ENCODE assay signal across 1 cellular context in genomic region chr19:55598719-55599467, GRCh38.
TF ChIP-seq lines count a peak whose summit lies in the region.

No MANE protein-coding gene starts in this region.

TF ChIP-seq in K562, 482 proteins besides CTCF, POLR2A, EP300 and RAD21 (continued from another document and continues in another):
- TF ChIP-seq, protein P1, sequence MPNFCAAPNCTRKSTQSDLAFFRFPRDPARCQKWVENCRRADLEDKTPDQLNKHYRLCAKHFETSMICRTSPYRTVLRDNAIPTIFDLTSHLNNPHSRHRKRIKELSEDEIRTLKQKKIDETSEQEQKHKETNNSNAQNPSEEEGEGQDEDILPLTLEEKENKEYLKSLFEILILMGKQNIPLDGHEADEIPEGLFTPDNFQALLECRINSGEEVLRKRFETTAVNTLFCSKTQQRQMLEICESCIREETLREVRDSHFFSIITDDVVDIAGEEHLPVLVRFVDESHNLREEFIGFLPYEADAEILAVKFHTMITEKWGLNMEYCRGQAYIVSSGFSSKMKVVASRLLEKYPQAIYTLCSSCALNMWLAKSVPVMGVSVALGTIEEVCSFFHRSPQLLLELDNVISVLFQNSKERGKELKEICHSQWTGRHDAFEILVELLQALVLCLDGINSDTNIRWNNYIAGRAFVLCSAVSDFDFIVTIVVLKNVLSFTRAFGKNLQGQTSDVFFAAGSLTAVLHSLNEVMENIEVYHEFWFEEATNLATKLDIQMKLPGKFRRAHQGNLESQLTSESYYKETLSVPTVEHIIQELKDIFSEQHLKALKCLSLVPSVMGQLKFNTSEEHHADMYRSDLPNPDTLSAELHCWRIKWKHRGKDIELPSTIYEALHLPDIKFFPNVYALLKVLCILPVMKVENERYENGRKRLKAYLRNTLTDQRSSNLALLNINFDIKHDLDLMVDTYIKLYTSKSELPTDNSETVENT (CRISPR knock-in tag; IDR thresholded peaks at IDR 0.05): no peak
- TF ChIP-seq EWSR1 (IDR thresholded peaks at IDR 0.05; ENCODE audit: borderline replicate concordance, low read depth, partially characterized antibody) (no peak), ZNF174 (CRISPR knock-in tag; IDR thresholded peaks at IDR 0.05) (no peak), TCF7L2 (IDR thresholded peaks at IDR 0.05; ENCODE audit: low read depth, low read length) (peak; percentile 56; the same call in 1 of the 2 replicates), ZNF445 (CRISPR knock-in tag; IDR thresholded peaks at IDR 0.05; ENCODE audit: low read depth) (no peak), ESRRB (CRISPR knock-in tag; IDR thresholded peaks at IDR 0.05; ENCODE audit: borderline replicate concordance) (no peak), KLF10 (CRISPR knock-in tag; IDR thresholded peaks at IDR 0.05) (no peak), HDAC3 (IDR thresholded peaks at IDR 0.05; ENCODE audit: borderline replicate concordance, partially characterized antibody) (no peak), ZFX (CRISPR knock-in tag; IDR thresholded peaks at IDR 0.05) (peak; percentile 94), SIN3A (IDR thresholded peaks at IDR 0.05; ENCODE audit: borderline replicate concordance in 2 of 2, control insufficient read depth in 1 of 2, low read depth in 2 of 2, low read length in 2 of 2) (no peak), C11orf30 (IDR thresholded peaks at IDR 0.05; ENCODE audit: low read depth) (no peak), MAFK (IDR thresholded peaks at IDR 0.05; ENCODE audit: low read length) (no peak), E2F6 (IDR thresholded peaks at IDR 0.05; ENCODE audit: borderline replicate concordance in 1 of 2, extremely low read depth in 1 of 2, insufficient read depth in 1 of 2, insufficient read length in 1 of 2, low read depth in 1 of 2, low read length in 1 of 2, poor library complexity in 1 of 2, severe bottlenecking in 1 of 2) (peak in 1 of 2 experiments; percentile 16), SMARCC2 (IDR thresholded peaks at IDR 0.05; ENCODE audit: low read depth) (no peak), TEAD2 (tag; IDR thresholded peaks at IDR 0.05) (no peak), FIP1L1 (IDR thresholded peaks at IDR 0.05; ENCODE audit: low read depth, low read length, poor library complexity, severe bottlenecking) (peak; percentile 39), ILK (tag; IDR thresholded peaks at IDR 0.05; ENCODE audit: borderline replicate concordance, low read depth) (no peak), CCAR2 (IDR thresholded peaks at IDR 0.05; ENCODE audit: low read depth, low read length) (no peak), ZNF184 (CRISPR knock-in tag; IDR thresholded peaks at IDR 0.05) (no peak), FOXJ3 (CRISPR knock-in tag; IDR thresholded peaks at IDR 0.05) (no peak), SRSF9 (IDR thresholded peaks at IDR 0.05; ENCODE audit: borderline replicate concordance, low read depth, low read length) (no peak), ZNF239 (CRISPR knock-in tag; IDR thresholded peaks at IDR 0.05) (no peak), MYNN (IDR thresholded peaks at IDR 0.05) (no peak), MYNN (CRISPR knock-in tag; IDR thresholded peaks at IDR 0.05) (no peak), SPI1 (IDR thresholded peaks at IDR 0.05; ENCODE audit: borderline replicate concordance, low read depth, low read length) (peak; percentile 53; the same call in 1 of the 2 replicates), TAF7 (tag; IDR thresholded peaks at IDR 0.05) (peak; percentile 82), DNMT1 (IDR thresholded peaks at IDR 0.05) (no peak), KAT2B (IDR thresholded peaks at IDR 0.05; ENCODE audit: low read depth, low read length) (no peak), DPF2 (IDR thresholded peaks at IDR 0.05) (no peak), HOMEZ (CRISPR knock-in tag; IDR thresholded peaks at IDR 0.05) (no peak), ATF6 (CRISPR knock-in tag; IDR thresholded peaks at IDR 0.05) (no peak), KHSRP (IDR thresholded peaks at IDR 0.05) (no peak), ZNF785 (CRISPR knock-in tag; IDR thresholded peaks at IDR 0.05) (no peak), VEZF1 (CRISPR knock-in tag; IDR thresholded peaks at IDR 0.05) (peak; percentile 97; the same call in 1 of the 2 replicates), CBX1 (IDR thresholded peaks at IDR 0.05; ENCODE audit: low read depth) (no peak), YY1 (IDR thresholded peaks at IDR 0.05; ENCODE audit: borderline replicate concordance in 1 of 3, control insufficient read depth in 1 of 3, extremely low read depth in 1 of 3, insufficient read depth in 3 of 3, insufficient read length in 1 of 3, insufficient replicate concordance in 2 of 3, low read depth in 1 of 3, low read length in 2 of 3) (no peak), EHMT2 (IDR thresholded peaks at IDR 0.05) (peak; percentile 42; the same call in 1 of the 2 replicates), MAZ (CRISPR knock-in tag; conservative IDR thresholded peaks at IDR 0.05 in 1 of 2, IDR thresholded peaks at IDR 0.05 in 1 of 2) (peak; percentile 95 to 97), LARP7 (IDR thresholded peaks at IDR 0.05) (peak; percentile 86), HNRNPUL1 (IDR thresholded peaks at IDR 0.05; ENCODE audit: low read length) (no peak), CSDE1 (IDR thresholded peaks at IDR 0.05) (no peak), CHD1 (IDR thresholded peaks at IDR 0.05; ENCODE audit: low read length) (peak; percentile 68), POLR3G (IDR thresholded peaks at IDR 0.05; ENCODE audit: extremely low read depth, insufficient read length, insufficient replicate concordance) (no peak), ZNF212 (CRISPR knock-in tag; IDR thresholded peaks at IDR 0.05) (no peak), NRF1 (conservative IDR thresholded peaks at IDR 0.05 in 1 of 2, IDR thresholded peaks at IDR 0.05 in 1 of 2) (peak; percentile 73 to 78), ZNF57 (CRISPR knock-in tag; IDR thresholded peaks at IDR 0.05) (peak; percentile 48; the same call in 1 of the 2 replicates)
- TF ChIP-seq, protein P2, sequence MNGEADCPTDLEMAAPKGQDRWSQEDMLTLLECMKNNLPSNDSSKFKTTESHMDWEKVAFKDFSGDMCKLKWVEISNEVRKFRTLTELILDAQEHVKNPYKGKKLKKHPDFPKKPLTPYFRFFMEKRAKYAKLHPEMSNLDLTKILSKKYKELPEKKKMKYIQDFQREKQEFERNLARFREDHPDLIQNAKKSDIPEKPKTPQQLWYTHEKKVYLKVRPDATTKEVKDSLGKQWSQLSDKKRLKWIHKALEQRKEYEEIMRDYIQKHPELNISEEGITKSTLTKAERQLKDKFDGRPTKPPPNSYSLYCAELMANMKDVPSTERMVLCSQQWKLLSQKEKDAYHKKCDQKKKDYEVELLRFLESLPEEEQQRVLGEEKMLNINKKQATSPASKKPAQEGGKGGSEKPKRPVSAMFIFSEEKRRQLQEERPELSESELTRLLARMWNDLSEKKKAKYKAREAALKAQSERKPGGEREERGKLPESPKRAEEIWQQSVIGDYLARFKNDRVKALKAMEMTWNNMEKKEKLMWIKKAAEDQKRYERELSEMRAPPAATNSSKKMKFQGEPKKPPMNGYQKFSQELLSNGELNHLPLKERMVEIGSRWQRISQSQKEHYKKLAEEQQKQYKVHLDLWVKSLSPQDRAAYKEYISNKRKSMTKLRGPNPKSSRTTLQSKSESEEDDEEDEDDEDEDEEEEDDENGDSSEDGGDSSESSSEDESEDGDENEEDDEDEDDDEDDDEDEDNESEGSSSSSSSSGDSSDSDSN (IDR thresholded peaks at IDR 0.05; ENCODE audit: borderline replicate concordance in 1 of 2, low read depth in 2 of 2, low read length in 2 of 2): no peak
- TF ChIP-seq, protein P3, sequence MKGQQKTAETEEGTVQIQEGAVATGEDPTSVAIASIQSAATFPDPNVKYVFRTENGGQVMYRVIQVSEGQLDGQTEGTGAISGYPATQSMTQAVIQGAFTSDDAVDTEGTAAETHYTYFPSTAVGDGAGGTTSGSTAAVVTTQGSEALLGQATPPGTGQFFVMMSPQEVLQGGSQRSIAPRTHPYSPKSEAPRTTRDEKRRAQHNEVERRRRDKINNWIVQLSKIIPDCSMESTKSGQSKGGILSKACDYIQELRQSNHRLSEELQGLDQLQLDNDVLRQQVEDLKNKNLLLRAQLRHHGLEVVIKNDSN (CRISPR knock-in tag; IDR thresholded peaks at IDR 0.05): no peak
- TF ChIP-seq, protein P4, sequence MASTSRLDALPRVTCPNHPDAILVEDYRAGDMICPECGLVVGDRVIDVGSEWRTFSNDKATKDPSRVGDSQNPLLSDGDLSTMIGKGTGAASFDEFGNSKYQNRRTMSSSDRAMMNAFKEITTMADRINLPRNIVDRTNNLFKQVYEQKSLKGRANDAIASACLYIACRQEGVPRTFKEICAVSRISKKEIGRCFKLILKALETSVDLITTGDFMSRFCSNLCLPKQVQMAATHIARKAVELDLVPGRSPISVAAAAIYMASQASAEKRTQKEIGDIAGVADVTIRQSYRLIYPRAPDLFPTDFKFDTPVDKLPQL (IDR thresholded peaks at IDR 0.05; ENCODE audit: extremely low read depth, insufficient read length): no peak
